17 cellular contexts compared by ENCODE assay signal in genomic region chr12:51943346-51943745, GRCh38. TPM values are rescaled to one million over a fixed set of nuclear protein-coding genes. Genes with fewer than 3 reads are reported as not detected.
A peak's percentile ranks its signal among the peaks of the same experiment; 100 is the strongest.
DNase-seq lines count a peak whose midpoint lies in the region; ATAC-seq and TF ChIP-seq lines count a peak whose summit lies in the region.
"Had no signal": no experiment of that assay in that cellular context is flagged by ENCODE, and none has a peak within 500 bp of the region (broad histone marks: within the 10 kb centered on the region; RNA-seq: fewer than 3 reads in every experiment).

No MANE protein-coding gene starts in this region.

- no peaks in the 10 kb centered on the region for H3K36me3 Mint-ChIP-seq in activated naive CD4-positive, alpha-beta T cell treated with anti-CD3 and anti-CD28 coated beads, Interleukin-2, amount 10 ng/mL, durations not matched to agents 7 days and 5 days

- TF ChIP-seq CTCF in coronary artery (IDR thresholded peaks at IDR 0.05), result no peak
- no peak for TF ChIP-seq CTCF in suprapubic skin (IDR thresholded peaks at IDR 0.05)

- TF ChIP-seq EP300 in suprapubic skin (IDR thresholded peaks at IDR 0.05), result no peak

- DNase-seq in coronary artery (ENCODE audit: low spot score), result peak; percentile 38
- peak; percentile 28 for DNase-seq in left lobe of liver (ENCODE audit: low spot score)
- no peak for DNase-seq in suprapubic skin (ENCODE audit: low spot score in 2 of 2)
- no peak for DNase-seq in activated naive CD4-positive, alpha-beta T cell treated with anti-CD3 and anti-CD28 coated beads, Interleukin-2, amount 10 ng/mL, durations not matched to agents 7 days and 5 days
- no peak for DNase-seq in SHP77 (lab: John Stamatoyannopoulos, UW)
- DNase-seq: BE2C; CD4-positive, alpha-beta memory T cell; DMS153; GDM1; GOT3; H7; HFFc6; IMR-90 had no signal

- H3K4me3 ChIP-seq in BLaER1 (no peak overlapping the region), coronary artery (no peak overlapping the region), suprapubic skin (no peak overlapping the region)

- no peaks in the 10 kb centered on the region for H3K36me3 ChIP-seq in BLaER1
- no peaks in the 10 kb centered on the region for H3K36me3 ChIP-seq in suprapubic skin
- H3K36me3 ChIP-seq: BE2C had no signal

- H3K9me3 ChIP-seq in BLaER1 (peaks cover 19% of the 10 kb centered on the region), suprapubic skin (no peaks in the 10 kb centered on the region)

- peaks cover 45% of the 10 kb centered on the region for H3K4me1 ChIP-seq in BLaER1
- peaks cover 41% of the 10 kb centered on the region for H3K4me1 ChIP-seq in suprapubic skin

- H3K27me3 ChIP-seq in BLaER1 (no peaks in the 10 kb centered on the region), suprapubic skin (no peaks in the 10 kb centered on the region)
- H3K27me3 ChIP-seq: BE2C had no signal

- WGBS in suprapubic skin, result 96% methylated on average over 2 of the region's 2 CpGs

- H3K9ac ChIP-seq in BLaER1, result no peak overlapping the region

- peak overlapping the region; percentile 79 for H3K4me2 ChIP-seq in BLaER1

- TF ChIP-seq POLR2A in suprapubic skin (IDR thresholded peaks at IDR 0.05), result no peak

- CTCF ChIA-PET in activated naive CD4-positive, alpha-beta T cell treated with anti-CD3 and anti-CD28 coated beads, Interleukin-2, amount 10 ng/mL, durations not matched to agents 7 days and 5 days (lab: Charles Lee), result no interaction called here

- ATAC-seq in left lobe of liver, result no peak
- ATAC-seq: HCT116 had no signal

- peaks cover 61% of the 10 kb centered on the region for H3K27me3 Mint-ChIP-seq in activated naive CD4-positive, alpha-beta T cell treated with anti-CD3 and anti-CD28 coated beads, Interleukin-2, amount 10 ng/mL, durations not matched to agents 7 days and 5 days

- no peak overlapping the region for H3K4me3 Mint-ChIP-seq in activated naive CD4-positive, alpha-beta T cell treated with anti-CD3 and anti-CD28 coated beads, Interleukin-2, amount 10 ng/mL, durations not matched to agents 7 days and 5 days
- H3K4me3 Mint-ChIP-seq: CD4-positive, alpha-beta memory T cell; HFFc6 had no signal

- H3K9me3 Mint-ChIP-seq in activated naive CD4-positive, alpha-beta T cell treated with anti-CD3 and anti-CD28 coated beads, Interleukin-2, amount 10 ng/mL, durations not matched to agents 7 days and 5 days, result peaks cover 15% of the 10 kb centered on the region

- H3K4me1 Mint-ChIP-seq in activated naive CD4-positive, alpha-beta T cell treated with anti-CD3 and anti-CD28 coated beads, Interleukin-2, amount 10 ng/mL, durations not matched to agents 7 days and 5 days, result peaks cover 4% of the 10 kb centered on the region

- H3K27ac ChIP-seq in BLaER1, result no peak overlapping the region
- no peak overlapping the region for H3K27ac ChIP-seq in coronary artery
- peak overlapping the region; percentile 71 for H3K27ac ChIP-seq in suprapubic skin

- H4K20me1 ChIP-seq in BLaER1, result no peaks in the 10 kb centered on the region

- H3K27ac Mint-ChIP-seq in activated naive CD4-positive, alpha-beta T cell treated with anti-CD3 and anti-CD28 coated beads, Interleukin-2, amount 10 ng/mL, durations not matched to agents 7 days and 5 days, result no peak overlapping the region
- H3K27ac Mint-ChIP-seq: CD4-positive, alpha-beta memory T cell; HFFc6 had no signal

RNA-seq across cellular contexts. Expression of gene ACVR1B, which starts 8.2 kb away (rescaled TPM):
- total RNA-seq in left lobe of liver, result 28.0 TPM
- total RNA-seq in suprapubic skin, result 100 to 1,000 TPM in 1 of 4 donors, 10 to 100 TPM in 3; 40.5 to 103 (median 57.3) TPM

RNA-seq across cellular contexts. Expression of gene ACVRL1, which starts 36.0 kb away (rescaled TPM):
- total RNA-seq in left lobe of liver (7.1 TPM), suprapubic skin (10 to 100 TPM; 31.2 to 43.4 (median 39.0) TPM)

RNA-seq across cellular contexts. Expression of gene ANKRD33, which starts 55.4 kb away (rescaled TPM):
- total RNA-seq in left lobe of liver (not detected), suprapubic skin (not detected)
- total RNA-seq: A172; CD4-positive, alpha-beta memory T cell; Daoy; HFFc6 had no signal

Comparison
In these comparisons a context has a peak if more than half of its experiments do, and no peak if none do; other contexts are left out.
1. DNase-seq: peak in coronary artery (single experiment) and left lobe of liver (single experiment); none in suprapubic skin (0 of 2), activated naive CD4-positive, alpha-beta T cell treated with anti-CD3 and anti-CD28 coated beads, Interleukin-2, amount 10 ng/mL, durations not matched to agents 7 days and 5 days (single experiment) and SHP77 (0 of 2).